Comparison of ENCODE assay signal across 33 cellular contexts in the genomic region with DNA sequence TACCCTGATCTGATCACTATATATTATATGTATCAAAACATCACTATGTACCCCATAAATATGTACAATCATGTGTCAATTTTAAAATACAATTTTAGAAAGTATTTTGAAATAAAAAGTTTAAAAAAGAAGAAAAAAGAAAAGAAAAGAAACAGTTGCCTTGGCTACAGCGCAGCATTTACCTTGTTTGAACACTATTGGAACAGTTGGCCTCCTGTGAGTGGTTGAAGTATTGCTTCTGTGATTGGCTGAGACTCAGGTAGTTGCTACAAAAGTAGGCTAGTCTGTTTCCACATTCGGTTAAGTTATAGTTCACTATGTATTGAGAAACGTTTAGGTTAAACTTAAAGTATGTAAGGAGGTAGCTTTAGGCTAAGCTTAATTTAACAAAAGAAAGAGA. TPM values are rescaled to one million over a fixed set of nuclear protein-coding genes. Genes with fewer than 3 reads are reported as not detected.
"Had no signal": no experiment of that assay in that cellular context is flagged by ENCODE, and none has a peak within 500 bp of the region (broad histone marks: within the 10 kb centered on the region; RNA-seq: fewer than 3 reads in every experiment).

No MANE protein-coding gene starts in this region.

- H3K36me3 ChIP-seq: adrenal gland, breast epithelium had no signal

- H3K9me3 ChIP-seq: body of pancreas, breast epithelium had no signal

- H3K27ac ChIP-seq: adrenal gland, body of pancreas, breast epithelium, VCaP had no signal

- H3K4me1 ChIP-seq: adrenal gland, body of pancreas, breast epithelium had no signal

- FAIRE-seq: astrocyte had no signal

- H3K4me3 ChIP-seq: adrenal gland, body of pancreas, breast epithelium had no signal

- ATAC-seq: activated naive CD4-positive, alpha-beta T cell treated with anti-CD3 and anti-CD28 coated beads, Interleukin-2, amount 50 U/mL, for 72 hours; activated T-cell treated with anti-CD3 and anti-CD28 coated beads, Interleukin-2, amount 50 U/mL, for 4 hours; body of pancreas had no signal

- H3K27me3 ChIP-seq: adrenal gland, body of pancreas, breast epithelium had no signal

- DNase-seq: activated B cell treated with CpG ODN at 0.5 μM for 24 hours; activated CD4-positive, alpha-beta memory T cell treated with anti-CD3 and anti-CD28 coated beads for 36 hours; activated CD4-positive, alpha-beta T cell treated with anti-CD3 and anti-CD28 coated beads for 4 hours; activated CD4-positive, alpha-beta T cell treated with anti-CD3 and anti-CD28 coated beads, Interleukin-2, amount 50 U/mL, for 1 hour; activated CD4-positive, CD25-positive, alpha-beta regulatory T cell treated with anti-CD3 and anti-CD28 coated beads, Interleukin-2, amount 50 U/mL, for 72 hours; activated CD8-positive, alpha-beta memory T cell treated with anti-CD3 and anti-CD28 coated beads, Interleukin-2, amount 50 U/mL, for 4 hours; activated gamma-delta T cell treated with Interleukin-2 at 50 U/mL for 16 hours; activated naive CD4-positive, alpha-beta T cell treated with anti-CD3 and anti-CD28 coated beads for 36 hours; activated T-cell treated with anti-CD3 and anti-CD28 coated beads for 4 hours; activated T-cell treated with anti-CD3 and anti-CD28 coated beads, Interleukin-2, amount 50 U/mL, for 4 hours; adrenal gland; body of pancreas; MV-4-11; NCI-H1092; NCI-H1436 treated with DMSO at 0.1 percent for 48 hours; NCI-H1694 treated with DMSO at 0.1 percent for 48 hours; NCI-H2029; NCI-H345; NCI-H510A; NCI-H526; NCI-H748 treated with DMSO at 0.1 percent for 48 hours; Right ventricle myocardium superior; SW 1271; T-helper 1 cell; T-helper 2 cell; T-helper 9 cell had no signal

RNA-seq across cellular contexts. Expression of a gene that starts 48.7 kb away (rescaled TPM):
- total RNA-seq: activated CD4-positive, alpha-beta memory T cell treated with anti-CD3 and anti-CD28 coated beads for 36 hours; activated naive CD4-positive, alpha-beta T cell treated with anti-CD3 and anti-CD28 coated beads for 36 hours; activated naive CD4-positive, alpha-beta T cell treated with anti-CD3 and anti-CD28 coated beads, Interleukin-2, amount 50 U/mL, for 72 hours; activated T-helper 1 cell treated with anti-CD3 and anti-CD28 coated beads, Interleukin-12 subunit alpha, Interleukin-12 subunit beta, Interleukin-2, Interleukin-4 antibody, amounts not matched to agents 30 ng/mL and 10 ng/mL and 1 ng/mL, durations not matched to agents 14 hours and 24 hours and 36 hours; astrocyte; M059J had no signal

RNA-seq across cellular contexts. Expression of a gene that starts 57.0 kb away (rescaled TPM):
- total RNA-seq: cardiac septum had no signal
